In genomic region chr1:197675475-197676324, GRCh38 we compare ENCODE assay signal across 10 cellular contexts.
DNase-seq lines count a peak whose midpoint lies in the region; ATAC-seq, FAIRE-seq and TF ChIP-seq lines count a peak whose summit lies in the region.
"Had no signal": no experiment of that assay in that cellular context is flagged by ENCODE, and none has a peak within 500 bp of the region (broad histone marks: within the 10 kb centered on the region; RNA-seq: fewer than 3 reads in every experiment).

No MANE protein-coding gene starts in this region.

- no peaks in the 10 kb centered on the region for H3K27me3 Mint-ChIP-seq in astrocyte (ENCODE audit: low read depth, unreplicated experiment)

- no peak overlapping the region for H3K27ac Mint-ChIP-seq in astrocyte (ENCODE audit: unreplicated experiment)

- H3K4me3 ChIP-seq in A549 = peak overlapping the region; percentile 26
- no peak overlapping the region for H3K4me3 ChIP-seq in astrocyte (ENCODE audit: insufficient read depth, low read depth, low read length)
- H3K4me3 ChIP-seq in HepG2 (replicated peaks in 1 of 3; ENCODE audit: insufficient read depth in 1 of 3, low read depth in 2 of 3, low read length in 3 of 3) = no peak overlapping the region

- no peak overlapping the region for H3K4me3 Mint-ChIP-seq in astrocyte (ENCODE audit: unreplicated experiment)

- no peaks in the 10 kb centered on the region for H3K27me3 ChIP-seq in astrocyte (ENCODE audit: insufficient read depth, low read length)
- no peaks in the 10 kb centered on the region for H3K27me3 ChIP-seq in HepG2 (ENCODE audit: control insufficient read depth in 1 of 2, insufficient read depth in 2 of 2, low read length in 2 of 2)
- H3K27me3 ChIP-seq: dorsolateral prefrontal cortex had no signal

- H3K79me2 ChIP-seq in astrocyte (ENCODE audit: insufficient read depth, low read length) (no peaks in the 10 kb centered on the region), HepG2 (ENCODE audit: insufficient read depth, low read length) (no peaks in the 10 kb centered on the region)

- H3K9ac ChIP-seq in astrocyte (ENCODE audit: low read length) (no peak overlapping the region), HepG2 (ENCODE audit: insufficient read depth, low read depth, low read length) (no peak overlapping the region)

- POLR2A ChIA-PET in A549 (lab: Yijun Ruan, JAX) (no interaction called here), HepG2 (lab: Yijun Ruan, JAX) (interaction anchor here (0.6 kb wide), 1 partner anchor 9 kb away, joined by 4 read pairs; no protein-coding TSS in a partner anchor)

- H3K9me3 ChIP-seq in A549 = no peaks in the 10 kb centered on the region
- no peaks in the 10 kb centered on the region for H3K9me3 ChIP-seq in astrocyte (ENCODE audit: insufficient read depth, low read depth, low read length)
- H3K9me3 ChIP-seq in HepG2 (ENCODE audit: low read length) = no peaks in the 10 kb centered on the region

- DNase-seq in A549 (ENCODE audit: low read depth in 1 of 2, low spot score in 1 of 2) (peak in 1 of 2 experiments; percentile 9), Kasumi-1 (lab: John Stamatoyannopoulos, UW) (peak; percentile 42 to 53), astrocyte (ENCODE audit: low read depth) (no peak), HepG2 (ENCODE audit: low spot score) (no peak), foreskin melanocyte (no peak)
- DNase-seq in activated CD8-positive, alpha-beta memory T cell treated with anti-CD3 and anti-CD28 coated beads, Interleukin-2, amount 50 U/mL, for 4 hours = no peak
- DNase-seq: T-helper 1 cell had no signal

- WGBS in A549 (ENCODE audit: missing lambda C conversion rate) = 63% methylated on average over 6 of the region's 6 CpGs
- WGBS in HepG2 (ENCODE audit: low lambda C conversion rate) = 92% methylated on average over 6 of the region's 6 CpGs

- peaks cover 28% of the 10 kb centered on the region; the same call in 2 of the 3 replicates for H3K4me1 ChIP-seq in A549
- no peaks in the 10 kb centered on the region for H3K4me1 ChIP-seq in astrocyte (ENCODE audit: insufficient read depth, low read length)
- H3K4me1 ChIP-seq in HepG2 (ENCODE audit: insufficient read depth, low read length) = peaks cover 8% of the 10 kb centered on the region

- H3K36me3 ChIP-seq in astrocyte (ENCODE audit: insufficient read depth, low read length) = no peaks in the 10 kb centered on the region
- no peaks in the 10 kb centered on the region for H3K36me3 ChIP-seq in HepG2 (replicated peaks in 1 of 2; ENCODE audit: control insufficient read depth in 1 of 2, insufficient read depth in 2 of 2, low read length in 2 of 2)

- TF ChIP-seq POLR2A in A549 (IDR thresholded peaks at IDR 0.05; ENCODE audit: low read length) = no peak
- TF ChIP-seq POLR2A in HepG2 (IDR thresholded peaks at IDR 0.05; ENCODE audit: insufficient read depth in 1 of 2, low read depth in 2 of 2, low read length in 2 of 2) = no peak

- H2AFZ ChIP-seq in astrocyte (ENCODE audit: low read depth, low read length) (no peak overlapping the region), HepG2 (ENCODE audit: low read length) (no peak overlapping the region)

- TF ChIP-seq CTCF in A549 (IDR thresholded peaks at IDR 0.05) = no peak
- TF ChIP-seq CTCF in astrocyte (IDR thresholded peaks at IDR 0.05; ENCODE audit: insufficient read depth, low read depth, low read length) = no peak
- no peak for TF ChIP-seq CTCF in HepG2 (CRISPR knock-in tag; IDR thresholded peaks at IDR 0.05)

- in situ Hi-C loops in HepG2 (cut with HindIII; ENCODE audit: extremely low pct_ligation_motif_present, low pct_unique_long_range_greater_than_20kb) = no loop called here

- TF ChIP-seq RAD21 in A549 (conservative IDR thresholded peaks at IDR 0.05 in 1 of 2, IDR thresholded peaks at IDR 0.05 in 1 of 2) = no peak
- no peak for TF ChIP-seq RAD21 in HepG2 (CRISPR knock-in tag; IDR thresholded peaks at IDR 0.05)

- intact Hi-C loops in HepG2 (cut with micrococcal nuclease; ENCODE audit: unreplicated experiment) = no loop called here

- H3K9me3 Mint-ChIP-seq in astrocyte (ENCODE audit: unreplicated experiment) = no peaks in the 10 kb centered on the region

- H3K36me3 Mint-ChIP-seq in astrocyte (ENCODE audit: low read depth, unreplicated experiment) = no peaks in the 10 kb centered on the region

- CTCF ChIA-PET in A549 (lab: Yijun Ruan, JAX) = no interaction called here
- CTCF ChIA-PET in HepG2 (lab: Yijun Ruan, JAX; ENCODE audit: low intra/inter-chr PET ratio, low total read pairs) = no interaction called here

- peak overlapping the region; percentile 55 for H3K4me2 ChIP-seq in A549
- peak overlapping the region; percentile 21 for H3K4me2 ChIP-seq in astrocyte (ENCODE audit: low read length)
- H3K4me2 ChIP-seq in HepG2 (ENCODE audit: low read depth, low read length) = no peak overlapping the region

- TF ChIP-seq EP300 in A549 (IDR thresholded peaks at IDR 0.05) = no peak
- TF ChIP-seq EP300 in HepG2 (IDR thresholded peaks at IDR 0.05; ENCODE audit: low read depth in 2 of 2, low read length in 2 of 2) = no peak
- TF ChIP-seq EP300 in HepG2 (CRISPR knock-in tag; IDR thresholded peaks at IDR 0.05; ENCODE audit: borderline replicate concordance) = no peak

- BruUV-seq in HepG2 (replicated peaks; lab: Mats Ljungman, UMichigan) = no TSS peak

- peak in 1 of 2 experiments; percentile 51; a peak in 3 of 6 replicates for ATAC-seq in A549
- peak; percentile 47; the same call in 2 of the 3 replicates for ATAC-seq in HepG2
- ATAC-seq in HG03571 (IDR thresholded peaks at IDR 0.05; ENCODE audit: unreplicated experiment) = no peak
- ATAC-seq in HG03039 (IDR thresholded peaks at IDR 0.05; ENCODE audit: unreplicated experiment) = no peak

- H3K4me1 Mint-ChIP-seq in astrocyte (ENCODE audit: low read depth, unreplicated experiment) = peaks cover 8% of the 10 kb centered on the region

- FAIRE-seq in A549 (lab: Jason Lieb, UNC) (no peak), astrocyte (lab: Jason Lieb, UNC) (no peak), HepG2 (lab: Jason Lieb, UNC) (no peak)

- 0 out of 6 replicates have a peak overlapping the region, but pooled peaks of 1 of the 2 experiments have one; percentile 20 for H3K27ac ChIP-seq in A549
- no peak overlapping the region for H3K27ac ChIP-seq in astrocyte (ENCODE audit: low read depth, low read length)
- H3K27ac ChIP-seq in HepG2 (ENCODE audit: extremely low read length, insufficient read depth, low read length) = no peak overlapping the region
- H3K27ac ChIP-seq: dorsolateral prefrontal cortex had no signal

- H4K20me1 ChIP-seq in astrocyte (ENCODE audit: insufficient read depth, low read length) = no peaks in the 10 kb centered on the region
- H4K20me1 ChIP-seq in HepG2 (ENCODE audit: insufficient read depth, low read length) = no peaks in the 10 kb centered on the region; the same call in 1 of the 2 replicates

TF ChIP-seq in A549, 52 proteins besides CTCF, POLR2A, EP300 and RAD21:
- TF ChIP-seq CEBPB (IDR thresholded peaks at IDR 0.05) (peak in 1 of 2 experiments; percentile 55; a peak in 3 of 4 replicates), HOXB5 (CRISPR knock-in tag; IDR thresholded peaks at IDR 0.05) (no peak)

TF ChIP-seq in HepG2, 621 proteins besides CTCF, POLR2A, EP300 and RAD21 (continues in another document):
- TF ChIP-seq RFXAP (CRISPR knock-in tag; IDR thresholded peaks at IDR 0.05; ENCODE audit: borderline replicate concordance) (no peak), ZBTB43 (CRISPR knock-in tag; conservative IDR thresholded peaks at IDR 0.05) (no peak), SAP130 (CRISPR knock-in tag; IDR thresholded peaks at IDR 0.05; ENCODE audit: low read depth) (no peak), RELA (CRISPR knock-in tag; IDR thresholded peaks at IDR 0.05) (no peak), ATF1 (CRISPR knock-in tag; IDR thresholded peaks at IDR 0.05) (no peak), SKIL (CRISPR knock-in tag; IDR thresholded peaks at IDR 0.05; ENCODE audit: borderline replicate concordance) (no peak), ZNF552 (CRISPR knock-in tag; IDR thresholded peaks at IDR 0.05; ENCODE audit: borderline replicate concordance) (no peak), THRA (CRISPR knock-in tag; IDR thresholded peaks at IDR 0.05; ENCODE audit: borderline replicate concordance) (no peak), ZNF232 (CRISPR knock-in tag; IDR thresholded peaks at IDR 0.05; ENCODE audit: borderline replicate concordance) (no peak)

Comparison
In these comparisons a context has a peak if more than half of its experiments do, and no peak if none do; other contexts are left out.
1. DNase-seq: peak in Kasumi-1 (2 of 2); none in astrocyte (single experiment), HepG2 (single experiment), activated CD8-positive, alpha-beta memory T cell treated with anti-CD3 and anti-CD28 coated beads, Interleukin-2, amount 50 U/mL, for 4 hours (single experiment) and foreskin melanocyte (single experiment).